Comparison of ENCODE assay signal across 22 cellular contexts in genomic region chr19:23190341-23190740, GRCh38.
"Had no signal": no experiment of that assay in that cellular context is flagged by ENCODE, and none has a peak within 500 bp of the region (broad histone marks: within the 10 kb centered on the region; RNA-seq: fewer than 3 reads in every experiment).

No MANE protein-coding gene starts in this region.

- H3K4me1 ChIP-seq: esophagus muscularis mucosa, foreskin keratinocyte, gastroesophageal sphincter, heart left ventricle, left lung, lower lobe of right lung had no signal

- H3K27ac ChIP-seq: coronary artery, dorsolateral prefrontal cortex, esophagus muscularis mucosa, foreskin keratinocyte, gastroesophageal sphincter, heart left ventricle, hepatocyte, left lung, lower lobe of right lung had no signal

- DNase-seq: dermis blood vessel endothelial cell; dorsolateral prefrontal cortex; effector CD4-positive, alpha-beta T cell; effector memory CD4-positive, alpha-beta T cell; foreskin keratinocyte; heart left ventricle; hypothalamus; left cardiac atrium; left lung; left ventricle myocardium superior; lower lobe of right lung; mesendoderm; midbrain had no signal

- H3K4me2 ChIP-seq: hepatocyte had no signal

- H3K79me2 ChIP-seq: hepatocyte had no signal

- H3K36me3 ChIP-seq: esophagus muscularis mucosa, gastroesophageal sphincter, heart left ventricle, left lung, lower lobe of right lung had no signal

- H3K4me3 ChIP-seq: coronary artery, dorsolateral prefrontal cortex, esophagus muscularis mucosa, gastroesophageal sphincter, heart left ventricle, hepatocyte, left lung, lower lobe of right lung had no signal

- ATAC-seq: foreskin keratinocyte, gastroesophageal sphincter, heart left ventricle, left cardiac atrium, left lung, left ventricle myocardium superior, lower lobe of right lung had no signal

- H3K27me3 ChIP-seq: dorsolateral prefrontal cortex, esophagus muscularis mucosa, foreskin keratinocyte, gastroesophageal sphincter, heart left ventricle, hepatocyte, left lung had no signal

- H3K9me3 ChIP-seq: esophagus muscularis mucosa, gastroesophageal sphincter had no signal

- H2AFZ ChIP-seq: hepatocyte had no signal

- FAIRE-seq: colon, endothelial cell of umbilical vein, frontal cortex, islet of Langerhans, keratinocyte had no signal
